Comparison of ENCODE assay signal across 15 cellular contexts in the genomic region with DNA sequence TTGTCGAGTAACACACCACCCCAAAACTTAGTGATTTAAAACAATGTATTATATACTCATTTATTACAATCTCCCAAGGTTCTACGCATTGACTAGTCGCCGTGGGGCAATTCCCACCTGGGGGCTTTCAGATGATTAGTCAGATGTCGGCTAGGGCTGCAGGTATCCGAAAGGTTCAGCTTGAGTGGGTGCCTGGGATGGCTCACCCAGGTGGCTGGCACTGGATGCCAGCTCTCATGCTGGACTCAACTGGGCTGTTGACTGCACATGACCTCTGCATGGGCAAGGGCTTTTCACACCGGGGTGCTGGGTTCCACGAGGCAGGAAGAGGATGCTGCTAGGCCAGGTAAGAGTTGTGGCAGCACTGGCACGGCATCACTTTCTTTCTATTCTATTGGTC. TPM values are rescaled to one million over a fixed set of nuclear protein-coding genes. Genes with fewer than 3 reads are reported as not detected.
DNase-seq lines count a peak whose midpoint lies in the region; ATAC-seq and TF ChIP-seq lines count a peak whose summit lies in the region.
"Had no signal": no experiment of that assay in that cellular context is flagged by ENCODE, and none has a peak within 500 bp of the region (broad histone marks: within the 10 kb centered on the region; RNA-seq: fewer than 3 reads in every experiment).

No MANE protein-coding gene starts in this region.

- peak overlapping the region; percentile 99 for H3K27ac ChIP-seq in RWPE2 (ENCODE audit: poor library complexity, severe bottlenecking)
- H3K27ac ChIP-seq in esophagus squamous epithelium = peak overlapping the region; percentile 36 to 90 (median 78)
- peak overlapping the region in 17 of 21 experiments; percentile 20 to 94 (median 87) for H3K27ac ChIP-seq in skin epidermis

- no TSS peak for BruUV-seq in Calu3 (replicated peaks; lab: Mats Ljungman, UMichigan)

- no peaks in the 10 kb centered on the region for H3K27me3 Mint-ChIP-seq in Calu3 (ENCODE audit: unreplicated experiment)
- H3K27me3 Mint-ChIP-seq: activated T-cell treated with anti-CD3 and anti-CD28 coated beads, Interleukin-2, amount 50 U/mL, for 24 hours had no signal

- H3K4me3 Mint-ChIP-seq in Calu3 (ENCODE audit: low read depth, unreplicated experiment) = no peak overlapping the region
- H3K4me3 Mint-ChIP-seq: activated T-cell treated with anti-CD3 and anti-CD28 coated beads, Interleukin-2, amount 50 U/mL, for 24 hours; H9; stimulated activated memory B cell treated with anti-CD40 and anti-IgM and Interleukin-4, amounts not matched to agents 10 μg/mL and 1 μg/mL and 100 μg/mL, for 72 hours; WTC11 had no signal

- peak overlapping the region; percentile 99 for H3K27ac Mint-ChIP-seq in Calu3 (ENCODE audit: unreplicated experiment)
- H3K27ac Mint-ChIP-seq: activated T-cell treated with anti-CD3 and anti-CD28 coated beads, Interleukin-2, amount 50 U/mL, for 24 hours; H9; stimulated activated memory B cell treated with anti-CD40 and anti-IgM and Interleukin-4, amounts not matched to agents 10 μg/mL and 1 μg/mL and 100 μg/mL, for 72 hours; WTC11 had no signal

- peaks cover 53% of the 10 kb centered on the region for H3K36me3 Mint-ChIP-seq in Calu3 (ENCODE audit: insufficient read depth, unreplicated experiment)
- H3K36me3 Mint-ChIP-seq: stimulated activated memory B cell treated with anti-CD40 and anti-IgM and Interleukin-4, amounts not matched to agents 10 μg/mL and 1 μg/mL and 100 μg/mL, for 72 hours; WTC11 had no signal

- intact Hi-C loops in Calu3 (cut with micrococcal nuclease; ENCODE audit: unreplicated experiment) = loop anchor here (5.0 kb wide), 2 partner anchors 41 to 79 kb away; no protein-coding TSS in a partner anchor
- intact Hi-C loops in esophagus squamous epithelium (cut with DNase I) = no loop called here

- ATAC-seq in RWPE2 (ENCODE audit: low read depth) = no peak
- ATAC-seq: body of pancreas; stimulated activated memory B cell treated with anti-CD40 and anti-IgM and Interleukin-4, amounts not matched to agents 10 μg/mL and 1 μg/mL and 100 μg/mL, for 72 hours; WTC11 had no signal

- H3K4me3 ChIP-seq in RWPE2 (ENCODE audit: severe bottlenecking) (no peak overlapping the region), esophagus squamous epithelium (no peak overlapping the region), skin epidermis (no peak overlapping the region), foreskin fibroblast (ENCODE audit: low read depth in 1 of 2, low read length in 2 of 2) (no peak overlapping the region)
- H3K4me3 ChIP-seq: body of pancreas had no signal

- no peaks in the 10 kb centered on the region for H3K27me3 ChIP-seq in RWPE2 (ENCODE audit: insufficient read depth, poor library complexity, severe bottlenecking)
- no peaks in the 10 kb centered on the region for H3K27me3 ChIP-seq in esophagus squamous epithelium
- H3K27me3 ChIP-seq: body of pancreas had no signal

- H3K4me1 ChIP-seq in RWPE2 (ENCODE audit: insufficient read depth, poor library complexity, severe bottlenecking) (peaks cover 64% of the 10 kb centered on the region), esophagus squamous epithelium (peaks cover 34 to 69% (median 55%) of the 10 kb centered on the region in 3 donors)
- H3K4me1 ChIP-seq: body of pancreas had no signal

- peaks cover 2% of the 10 kb centered on the region for H3K9me3 Mint-ChIP-seq in Calu3 (ENCODE audit: low read depth, unreplicated experiment)
- H3K9me3 Mint-ChIP-seq: activated T-cell treated with anti-CD3 and anti-CD28 coated beads, Interleukin-2, amount 50 U/mL, for 24 hours; H9 had no signal

- peaks cover 4% of the 10 kb centered on the region for H3K9me3 ChIP-seq in RWPE2 (ENCODE audit: severe bottlenecking)
- no peaks in the 10 kb centered on the region for H3K9me3 ChIP-seq in esophagus squamous epithelium
- H3K9me3 ChIP-seq: body of pancreas had no signal

- no peak for TF ChIP-seq POLR2A in esophagus squamous epithelium (IDR thresholded peaks at IDR 0.05)

- TF ChIP-seq CTCF in Calu3 (IDR thresholded peaks at IDR 0.05; ENCODE audit: unreplicated experiment) (no peak), RWPE2 (IDR thresholded peaks at IDR 0.05; ENCODE audit: poor library complexity, severe bottlenecking) (peak; percentile 30), esophagus squamous epithelium (IDR thresholded peaks at IDR 0.05) (no peak), foreskin fibroblast (IDR thresholded peaks at IDR 0.05; ENCODE audit: low read depth, low read length) (no peak)

- H3K36me3 ChIP-seq in RWPE2 (ENCODE audit: low read depth) (no peaks in the 10 kb centered on the region), esophagus squamous epithelium (no peaks in the 10 kb centered on the region)

- no peak for DNase-seq in Calu3
- DNase-seq in RWPE2 (ENCODE audit: low spot score) = no peak
- no peak for DNase-seq in esophagus squamous epithelium (lab: John Stamatoyannopoulos, UW)
- no peak for DNase-seq in AG08396 (ENCODE audit: low spot score)
- no peak for DNase-seq in mucosa of gallbladder (ENCODE audit: low spot score)
- DNase-seq in foreskin fibroblast = no peak
- DNase-seq: activated T-cell treated with anti-CD3 and anti-CD28 coated beads, Interleukin-2, amount 50 U/mL, for 24 hours; H9; NCI-H1930; NCI-H748 treated with DMSO at 0.1 percent for 48 hours; stimulated activated CD4-positive, alpha-beta T cell treated with anti-CD3 and anti-CD28 coated beads, Interleukin-2, amount 100 ng/mL, for 48 hours had no signal

- peaks cover 87% of the 10 kb centered on the region for H3K4me1 Mint-ChIP-seq in Calu3 (ENCODE audit: low read depth, unreplicated experiment)

- CTCF ChIA-PET in Calu3 (lab: Charles Lee) = interaction anchor here (0.7 to 3.6 kb wide), 9 partner anchors 14 to 199 kb away, joined by 3 to 22 read pairs (median 10); no protein-coding TSS in a partner anchor

- WGBS in esophagus squamous epithelium, 2 donors = 83% methylated on average over 9 of the region's 9 CpGs

RNA-seq across cellular contexts. Expression of a gene that starts 21.9 kb away (rescaled TPM):
- 191 and 202 TPM in 2 replicates for total RNA-seq in Calu3 (2022)
- 10 to 100 TPM; 10.1 to 49.0 (median 19.8) TPM for total RNA-seq in esophagus squamous epithelium
- total RNA-seq in mucosa of gallbladder = 158 TPM
